Comparison of ENCODE assay signal across 12 cellular contexts in the genomic region with DNA sequence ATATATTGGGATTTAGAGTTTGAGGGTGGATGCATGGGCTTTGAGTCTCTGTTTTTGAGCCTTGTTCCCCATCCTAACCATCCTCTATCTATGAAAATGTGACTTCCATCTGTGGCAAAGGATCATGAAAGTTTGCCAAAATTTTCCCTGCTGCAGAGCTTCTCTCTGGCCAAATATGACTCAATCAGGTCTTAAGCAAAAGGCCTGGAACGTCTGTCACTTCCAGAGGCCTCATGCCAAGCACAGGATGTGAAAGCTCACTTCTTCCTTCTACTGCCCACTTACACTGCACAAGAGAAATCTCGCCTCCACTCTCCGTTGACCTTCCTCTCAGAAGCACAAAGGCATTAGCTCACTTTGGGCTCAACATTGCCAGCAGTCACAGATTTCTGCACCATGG.
DNase-seq lines count a peak whose midpoint lies in the region; ATAC-seq and TF ChIP-seq lines count a peak whose summit lies in the region.
"Had no signal": no experiment of that assay in that cellular context is flagged by ENCODE, and none has a peak within 500 bp of the region (broad histone marks: within the 10 kb centered on the region; RNA-seq: fewer than 3 reads in every experiment).

No MANE protein-coding gene starts in this region.

- peak; percentile 23 for DNase-seq in AG04449 (ENCODE audit: low read depth, low spot score)
- DNase-seq in M059J (ENCODE audit: low read depth): peak; percentile 51
- DNase-seq in epithelial cell of esophagus (ENCODE audit: low read depth): peak; percentile 30
- peak; percentile 20 for DNase-seq in medulla oblongata (ENCODE audit: extremely low spot score)
- no peak for DNase-seq in NCI-H146 (lab: John Stamatoyannopoulos, UW)
- DNase-seq in NCI-H187 treated with DMSO at 0.1 percent for 48 hours (lab: John Stamatoyannopoulos, UW): no peak
- no peak for DNase-seq in spleen
- DNase-seq: activated gamma-delta T cell treated with Interleukin-2 at 50 U/mL for 16 hours; NK-92 treated with Interleukin-12 subunit alpha and Interleukin-12 subunit beta, amount 100 ng/mL, for 24 hours had no signal

- peaks cover 0 to 19% (median 0%) of the 10 kb centered on the region in 8 donors for H3K9me3 ChIP-seq in spleen

- POLR2A ChIA-PET in AG04449 (lab: Yijun Ruan, JAX): no interaction called here

- H3K4me3 ChIP-seq in AG04449 (ENCODE audit: low read depth, low read length) (no peak overlapping the region), epithelial cell of esophagus (ENCODE audit: low read length) (no peak overlapping the region), spleen (no peak overlapping the region)
- H3K4me3 ChIP-seq: dorsolateral prefrontal cortex had no signal

- no peak for TF ChIP-seq CTCF in AG04449 (IDR thresholded peaks at IDR 0.05; ENCODE audit: insufficient read depth, low read length, missing control alignments)
- no peak for TF ChIP-seq CTCF in epithelial cell of esophagus (IDR thresholded peaks at IDR 0.05; ENCODE audit: insufficient read depth, low read depth, low read length, missing control alignments)
- TF ChIP-seq CTCF in spleen (IDR thresholded peaks at IDR 0.05 in 8 of 11, conservative IDR thresholded peaks at IDR 0.05 in 3 of 11): no peak

- CTCF ChIA-PET in AG04449 (lab: Yijun Ruan, JAX): no interaction called here

- WGBS in spleen, 5 donors: 33 to 53% (median 43%) methylated on average over 3 of the region's 3 CpGs

- no peak overlapping the region for H3K27ac ChIP-seq in spleen
- H3K27ac ChIP-seq: HL-60 had no signal

- H3K36me3 ChIP-seq in spleen: no peaks in the 10 kb centered on the region

- intact Hi-C loops in spleen (cut with DNase I; ENCODE audit: low total_unique reads): no loop called here

- H3K4me1 ChIP-seq in spleen: no peaks in the 10 kb centered on the region

- ATAC-seq in HG03095 (IDR thresholded peaks at IDR 0.05; ENCODE audit: unreplicated experiment): no peak

- H3K27me3 ChIP-seq in spleen (replicated peaks in 1 of 7): no peaks in the 10 kb centered on the region
- H3K27me3 ChIP-seq: dorsolateral prefrontal cortex had no signal

- TF ChIP-seq POLR2A in spleen (IDR thresholded peaks at IDR 0.05): no peak

Comparison
In these comparisons a context has a peak if more than half of its experiments do, and no peak if none do; other contexts are left out.
1. DNase-seq: peak in AG04449 (single experiment), M059J (single experiment), epithelial cell of esophagus (single experiment) and medulla oblongata (single experiment); none in NCI-H146 (single experiment), NCI-H187 treated with DMSO at 0.1 percent for 48 hours (single experiment) and spleen (single experiment).